ENCODE assay signal across 18 cellular contexts in genomic region chr19:31496076-31496475, GRCh38.
DNase-seq lines count a peak whose midpoint lies in the region; ATAC-seq and TF ChIP-seq lines count a peak whose summit lies in the region.
"Had no signal": no experiment of that assay in that cellular context is flagged by ENCODE, and none has a peak within 500 bp of the region (broad histone marks: within the 10 kb centered on the region; RNA-seq: fewer than 3 reads in every experiment).

No MANE protein-coding gene starts in this region.

- no peaks in the 10 kb centered on the region for H3K36me3 Mint-ChIP-seq in osteocyte (ENCODE audit: unreplicated experiment)
- H3K36me3 Mint-ChIP-seq: CD8-positive, alpha-beta T cell had no signal

- intact Hi-C loops in Right ventricle myocardium superior (cut with DNase I): no loop called here

- peaks cover 4% of the 10 kb centered on the region for H3K27me3 ChIP-seq in RWPE2 (ENCODE audit: insufficient read depth, poor library complexity, severe bottlenecking)
- H3K27me3 ChIP-seq: BLaER1 treated with 17β-estradiol and CSF1 and Interleukin-3, amounts not matched to agents 10 nM and 100 nM had no signal

- no peaks in the 10 kb centered on the region for H3K36me3 ChIP-seq in RWPE2 (ENCODE audit: low read depth)
- H3K36me3 ChIP-seq: BLaER1 treated with 17β-estradiol and CSF1 and Interleukin-3, amounts not matched to agents 10 nM and 100 nM had no signal

- no peak overlapping the region for H3K27ac ChIP-seq in RWPE2 (ENCODE audit: poor library complexity, severe bottlenecking)
- H3K27ac ChIP-seq: BLaER1 treated with 17β-estradiol and CSF1 and Interleukin-3, amounts not matched to agents 10 nM and 100 nM; C4-2B had no signal

- H3K9me3 ChIP-seq in RWPE2 (ENCODE audit: severe bottlenecking): no peaks in the 10 kb centered on the region
- H3K9me3 ChIP-seq: BLaER1 treated with 17β-estradiol and CSF1 and Interleukin-3, amounts not matched to agents 10 nM and 100 nM; Caco-2 had no signal

- ATAC-seq in RWPE2 (ENCODE audit: low read depth): no peak
- no peak for ATAC-seq in Right ventricle myocardium superior (ENCODE audit: poor library complexity)
- no peak for ATAC-seq in GM18502 (IDR thresholded peaks at IDR 0.05; ENCODE audit: poor library complexity, unreplicated experiment)
- ATAC-seq in HG03175 (IDR thresholded peaks at IDR 0.05; ENCODE audit: unreplicated experiment): no peak
- ATAC-seq: CD8-positive, alpha-beta T cell had no signal

- H3K4me3 Mint-ChIP-seq in osteocyte (ENCODE audit: unreplicated experiment): no peak overlapping the region
- H3K4me3 Mint-ChIP-seq: B cell; CD4-positive, alpha-beta T cell; CD8-positive, alpha-beta T cell had no signal

- peaks cover 6% of the 10 kb centered on the region for H3K9me3 Mint-ChIP-seq in osteocyte (ENCODE audit: unreplicated experiment)
- H3K9me3 Mint-ChIP-seq: CD4-positive, alpha-beta T cell; CD8-positive, alpha-beta T cell had no signal

- TF ChIP-seq CTCF in RWPE2 (IDR thresholded peaks at IDR 0.05; ENCODE audit: poor library complexity, severe bottlenecking) (no peak), osteocyte (IDR thresholded peaks at IDR 0.05) (no peak)

- DNase-seq in RWPE2 (ENCODE audit: low spot score) (peak; percentile 6), left kidney (ENCODE audit: low read depth, low spot score) (peak; percentile 72), osteocyte (ENCODE audit: extremely low spot score, unreplicated experiment) (peak; percentile 59), Right ventricle myocardium superior (no peak), HCEC 1CT (no peak)
- DNase-seq: 8988T; AML-193; Caco-2; Calu3; CD4-positive, alpha-beta T cell; CD8-positive, alpha-beta T cell; DMS79 treated with DMSO at 0.1 percent for 48 hours; GF-D8 had no signal

- H3K4me1 Mint-ChIP-seq in osteocyte (ENCODE audit: unreplicated experiment): no peaks in the 10 kb centered on the region
- H3K4me1 Mint-ChIP-seq: B cell had no signal

- H3K4me3 ChIP-seq in RWPE2 (ENCODE audit: severe bottlenecking): no peak overlapping the region
- H3K4me3 ChIP-seq: BLaER1 treated with 17β-estradiol and CSF1 and Interleukin-3, amounts not matched to agents 10 nM and 100 nM had no signal

- H3K27ac Mint-ChIP-seq in osteocyte (ENCODE audit: unreplicated experiment): no peak overlapping the region
- H3K27ac Mint-ChIP-seq: B cell; CD4-positive, alpha-beta T cell; CD8-positive, alpha-beta T cell had no signal

- H3K27me3 Mint-ChIP-seq in osteocyte (ENCODE audit: unreplicated experiment): no peaks in the 10 kb centered on the region
- H3K27me3 Mint-ChIP-seq: B cell; CD4-positive, alpha-beta T cell had no signal

- no peaks in the 10 kb centered on the region for H3K4me1 ChIP-seq in RWPE2 (ENCODE audit: insufficient read depth, poor library complexity, severe bottlenecking)
- H3K4me1 ChIP-seq: Caco-2 had no signal

Comparison
In these comparisons a context has a peak if more than half of its experiments do, and no peak if none do; other contexts are left out.
1. DNase-seq: peak in RWPE2 (single experiment), left kidney (single experiment) and osteocyte (single experiment); none in Right ventricle myocardium superior (single experiment) and HCEC 1CT (single experiment).